ENCODE assay signal across 7 cellular contexts in genomic region chr7:2520131-2520807, GRCh38. TPM values are rescaled to one million over a fixed set of nuclear protein-coding genes. Genes with fewer than 3 reads are reported as not detected.
A peak's percentile ranks its signal among the peaks of the same experiment; 100 is the strongest.
DNase-seq lines count a peak whose midpoint lies in the region; ATAC-seq lines count a peak whose summit lies in the region.

No MANE protein-coding gene starts in this region.

- peak overlapping the region; percentile 26 for H3K9ac ChIP-seq in iPS-15b (ENCODE audit: low read depth, low read length)

- peaks cover 20% of the 10 kb centered on the region for H3K4me1 ChIP-seq in iPS-15b (ENCODE audit: control insufficient read depth, insufficient read depth, low read length)

- H3K27me3 Mint-ChIP-seq in activated T-helper 1 cell treated with anti-CD3 and anti-CD28 coated beads, Interleukin-12 subunit alpha, Interleukin-12 subunit beta, Interleukin-2, Interleukin-4 antibody, amounts not matched to agents 30 ng/mL and 10 ng/mL and 1 ng/mL, durations not matched to agents 14 hours and 24 hours and 36 hours (ENCODE audit: insufficient read depth): no peaks in the 10 kb centered on the region
- H3K27me3 Mint-ChIP-seq in stimulated activated memory B cell treated with anti-CD40 and anti-IgM and Interleukin-4, amounts not matched to agents 10 μg/mL and 1 μg/mL and 100 μg/mL, for 72 hours: no peaks in the 10 kb centered on the region

- no peaks in the 10 kb centered on the region for H3K9me3 Mint-ChIP-seq in activated T-helper 1 cell treated with anti-CD3 and anti-CD28 coated beads, Interleukin-12 subunit alpha, Interleukin-12 subunit beta, Interleukin-2, Interleukin-4 antibody, amounts not matched to agents 30 ng/mL and 10 ng/mL and 1 ng/mL, durations not matched to agents 14 hours and 24 hours and 36 hours
- H3K9me3 Mint-ChIP-seq in stimulated activated memory B cell treated with anti-CD40 and anti-IgM and Interleukin-4, amounts not matched to agents 10 μg/mL and 1 μg/mL and 100 μg/mL, for 72 hours: no peaks in the 10 kb centered on the region

- intact Hi-C loops in activated T-helper 1 cell treated with anti-CD3 and anti-CD28 coated beads, Interleukin-12 subunit alpha, Interleukin-12 subunit beta, Interleukin-2, Interleukin-4 antibody, amounts not matched to agents 30 ng/mL and 10 ng/mL and 1 ng/mL, durations not matched to agents 14 hours and 24 hours and 36 hours (cut with micrococcal nuclease): loop anchor here (5.0 kb wide), 2 partner anchors 988 to 1383 kb away; partner anchors contain the start of gene MAFK

- peaks cover 7% of the 10 kb centered on the region for H3K36me3 ChIP-seq in iPS-15b (ENCODE audit: control insufficient read depth, insufficient read depth, low read length)

- peaks cover 35% of the 10 kb centered on the region for H3K4me1 Mint-ChIP-seq in activated T-helper 1 cell treated with anti-CD3 and anti-CD28 coated beads, Interleukin-12 subunit alpha, Interleukin-12 subunit beta, Interleukin-2, Interleukin-4 antibody, amounts not matched to agents 30 ng/mL and 10 ng/mL and 1 ng/mL, durations not matched to agents 14 hours and 24 hours and 36 hours (ENCODE audit: low read depth)
- peaks cover 53% of the 10 kb centered on the region for H3K4me1 Mint-ChIP-seq in stimulated activated memory B cell treated with anti-CD40 and anti-IgM and Interleukin-4, amounts not matched to agents 10 μg/mL and 1 μg/mL and 100 μg/mL, for 72 hours

- peaks cover 2% of the 10 kb centered on the region for H3K36me3 Mint-ChIP-seq in activated T-helper 1 cell treated with anti-CD3 and anti-CD28 coated beads, Interleukin-12 subunit alpha, Interleukin-12 subunit beta, Interleukin-2, Interleukin-4 antibody, amounts not matched to agents 30 ng/mL and 10 ng/mL and 1 ng/mL, durations not matched to agents 14 hours and 24 hours and 36 hours (ENCODE audit: low read depth)
- peaks cover 10% of the 10 kb centered on the region for H3K36me3 Mint-ChIP-seq in stimulated activated memory B cell treated with anti-CD40 and anti-IgM and Interleukin-4, amounts not matched to agents 10 μg/mL and 1 μg/mL and 100 μg/mL, for 72 hours

- H3K4me3 ChIP-seq in iPS-15b (ENCODE audit: low read depth, low read length): peak overlapping the region; percentile 71

- DNase-seq in EH (ENCODE audit: low read depth): peak; percentile 46
- DNase-seq in HuH-7.5 (ENCODE audit: low spot score): peak; percentile 93
- DNase-seq in activated T-helper 1 cell treated with anti-CD3 and anti-CD28 coated beads, Interleukin-12 subunit alpha, Interleukin-12 subunit beta, Interleukin-2, Interleukin-4 antibody, amounts not matched to agents 30 ng/mL and 10 ng/mL and 1 ng/mL, durations not matched to agents 14 hours and 24 hours and 36 hours (ENCODE audit: low spot score): no peak
- DNase-seq in cerebellum (ENCODE audit: low spot score): no peak

- H3K27ac Mint-ChIP-seq in activated T-helper 1 cell treated with anti-CD3 and anti-CD28 coated beads, Interleukin-12 subunit alpha, Interleukin-12 subunit beta, Interleukin-2, Interleukin-4 antibody, amounts not matched to agents 30 ng/mL and 10 ng/mL and 1 ng/mL, durations not matched to agents 14 hours and 24 hours and 36 hours: peak overlapping the region; percentile 91
- peak overlapping the region; percentile 86 for H3K27ac Mint-ChIP-seq in stimulated activated memory B cell treated with anti-CD40 and anti-IgM and Interleukin-4, amounts not matched to agents 10 μg/mL and 1 μg/mL and 100 μg/mL, for 72 hours

- no peaks in the 10 kb centered on the region for H3K9me3 ChIP-seq in iPS-15b (ENCODE audit: control insufficient read depth, insufficient read depth, low read length)

- H3K27me3 ChIP-seq in iPS-15b (ENCODE audit: control insufficient read depth, insufficient read depth, low read length): peaks cover 16% of the 10 kb centered on the region

- peak; percentile 2 for ATAC-seq in stimulated activated memory B cell treated with anti-CD40 and anti-IgM and Interleukin-4, amounts not matched to agents 10 μg/mL and 1 μg/mL and 100 μg/mL, for 72 hours
- ATAC-seq in HG03354 (IDR thresholded peaks at IDR 0.05; ENCODE audit: poor library complexity, severe bottlenecking, unreplicated experiment): no peak

- H3K4me3 Mint-ChIP-seq in activated T-helper 1 cell treated with anti-CD3 and anti-CD28 coated beads, Interleukin-12 subunit alpha, Interleukin-12 subunit beta, Interleukin-2, Interleukin-4 antibody, amounts not matched to agents 30 ng/mL and 10 ng/mL and 1 ng/mL, durations not matched to agents 14 hours and 24 hours and 36 hours: peak overlapping the region; percentile 97
- peak overlapping the region; percentile 100 for H3K4me3 Mint-ChIP-seq in stimulated activated memory B cell treated with anti-CD40 and anti-IgM and Interleukin-4, amounts not matched to agents 10 μg/mL and 1 μg/mL and 100 μg/mL, for 72 hours

RNA-seq across cellular contexts. Expression of gene LFNG, which starts 0.7 kb away (rescaled TPM):
- total RNA-seq in activated T-helper 1 cell treated with anti-CD3 and anti-CD28 coated beads, Interleukin-12 subunit alpha, Interleukin-12 subunit beta, Interleukin-2, Interleukin-4 antibody, amounts not matched to agents 30 ng/mL and 10 ng/mL and 1 ng/mL, durations not matched to agents 14 hours and 24 hours and 36 hours: 34.8 and 34.9 TPM in 2 replicates
- total RNA-seq in cerebellum: 31.3 TPM

RNA-seq across cellular contexts. Expression of gene BRAT1, which starts 35.1 kb away (rescaled TPM):
- 39.2 and 42.9 TPM in 2 replicates for total RNA-seq in activated T-helper 1 cell treated with anti-CD3 and anti-CD28 coated beads, Interleukin-12 subunit alpha, Interleukin-12 subunit beta, Interleukin-2, Interleukin-4 antibody, amounts not matched to agents 30 ng/mL and 10 ng/mL and 1 ng/mL, durations not matched to agents 14 hours and 24 hours and 36 hours
- total RNA-seq in cerebellum: 17.4 TPM

RNA-seq across cellular contexts. Expression of gene IQCE, which starts 38.5 kb away (rescaled TPM):
- 10.5 and 11.1 TPM in 2 replicates for total RNA-seq in activated T-helper 1 cell treated with anti-CD3 and anti-CD28 coated beads, Interleukin-12 subunit alpha, Interleukin-12 subunit beta, Interleukin-2, Interleukin-4 antibody, amounts not matched to agents 30 ng/mL and 10 ng/mL and 1 ng/mL, durations not matched to agents 14 hours and 24 hours and 36 hours
- 18.9 TPM for total RNA-seq in cerebellum

RNA-seq across cellular contexts. Expression of gene GRIFIN, which starts 44.1 kb away (rescaled TPM):
- not detected in 2 replicates for total RNA-seq in activated T-helper 1 cell treated with anti-CD3 and anti-CD28 coated beads, Interleukin-12 subunit alpha, Interleukin-12 subunit beta, Interleukin-2, Interleukin-4 antibody, amounts not matched to agents 30 ng/mL and 10 ng/mL and 1 ng/mL, durations not matched to agents 14 hours and 24 hours and 36 hours
- not detected for total RNA-seq in cerebellum

Comparison
In these comparisons a context has a peak if more than half of its experiments do, and no peak if none do; other contexts are left out.
1. DNase-seq: peak in EH (single experiment) and HuH-7.5 (single experiment); none in activated T-helper 1 cell treated with anti-CD3 and anti-CD28 coated beads, Interleukin-12 subunit alpha, Interleukin-12 subunit beta, Interleukin-2, Interleukin-4 antibody, amounts not matched to agents 30 ng/mL and 10 ng/mL and 1 ng/mL, durations not matched to agents 14 hours and 24 hours and 36 hours (single experiment) and cerebellum (single experiment).